ENCODE assay signal across 10 cellular contexts in the genomic region with DNA sequence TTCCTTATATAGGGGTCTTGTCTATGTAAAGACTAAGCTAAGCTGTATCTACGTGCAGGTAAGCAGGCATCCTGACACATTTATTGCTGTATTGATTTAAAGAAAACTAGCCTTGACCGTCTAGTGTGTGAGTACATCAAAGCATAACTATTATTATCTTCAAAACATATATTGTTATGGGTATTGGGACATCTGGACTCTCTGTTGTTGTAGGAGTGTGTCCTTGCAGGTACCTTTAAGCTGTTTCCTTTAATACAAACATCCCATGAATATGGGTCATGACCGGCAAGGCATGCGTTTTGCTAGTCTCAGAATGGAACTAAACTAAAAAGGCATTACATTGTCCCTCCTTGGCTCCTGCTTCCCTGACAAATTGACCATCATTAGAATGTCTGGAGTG. TPM values are rescaled to one million over a fixed set of nuclear protein-coding genes. Genes with fewer than 3 reads are reported as not detected.
"Had no signal": no experiment of that assay in that cellular context is flagged by ENCODE, and none has a peak within 500 bp of the region (broad histone marks: within the 10 kb centered on the region; RNA-seq: fewer than 3 reads in every experiment).

No MANE protein-coding gene starts in this region.

- H3K9ac ChIP-seq: GM23248, KMS-11 had no signal

- H3K4me3 ChIP-seq: GM23248, HAP-1 had no signal

- H3K9me3 ChIP-seq: HAP-1 had no signal

- H3K4me1 ChIP-seq: HAP-1 had no signal

- H3K4me2 ChIP-seq: KMS-11 had no signal

- H3K27ac ChIP-seq: GM23248, HL-60, KMS-11 had no signal

- H3K36me3 ChIP-seq: HAP-1 had no signal

- DNase-seq: GM23248, GOT3, H7, KBM-7 had no signal

RNA-seq across cellular contexts. Expression of gene AKR1E2, which starts 35.1 kb away (rescaled TPM):
- total RNA-seq: H4, HT1080 had no signal
- polyA plus RNA-seq: IgD-negative memory B cell had no signal
